In genomic region chr16:10957771-10958486, GRCh38 we compare ENCODE assay signal across 10 cellular contexts. TPM values are rescaled to one million over a fixed set of nuclear protein-coding genes. Genes with fewer than 3 reads are reported as not detected.
A peak's percentile ranks its signal among the peaks of the same experiment; 100 is the strongest.
DNase-seq lines count a peak whose midpoint lies in the region; ATAC-seq and TF ChIP-seq lines count a peak whose summit lies in the region.
"Had no signal": no experiment of that assay in that cellular context is flagged by ENCODE, and none has a peak within 500 bp of the region (broad histone marks: within the 10 kb centered on the region; RNA-seq: fewer than 3 reads in every experiment).

No MANE protein-coding gene starts in this region.

- peak overlapping the region; percentile 5 for H3K4me3 Mint-ChIP-seq in activated T-helper 1 cell treated with anti-CD3 and anti-CD28 coated beads, Interleukin-12 subunit alpha, Interleukin-12 subunit beta, Interleukin-2, Interleukin-4 antibody, amounts not matched to agents 30 ng/mL and 10 ng/mL and 1 ng/mL, durations not matched to agents 14 hours and 24 hours and 36 hours

- WGBS in IMR-90 (ENCODE audit: extremely low coverage in 2 of 2, insufficient read length in 1 of 2), 2 experiments: no CpG with 5 or more reads among the region's 6 CpGs

- H3K56ac ChIP-seq in IMR-90 (ENCODE audit: extremely low read depth, insufficient read depth, low read length): no peak overlapping the region

- peak overlapping the region; percentile 7 for H2BK5ac ChIP-seq in IMR-90 (ENCODE audit: low read depth, low read length, poor library complexity, severe bottlenecking)

- peak overlapping the region; percentile 55 for H3K14ac ChIP-seq in IMR-90 (replicated peaks; ENCODE audit: low read depth, low read length)

- TF ChIP-seq CTCF in IMR-90 (conservative IDR thresholded peaks at IDR 0.05; ENCODE audit: low read depth, low read length): no peak

- H3K27ac Mint-ChIP-seq in activated T-helper 1 cell treated with anti-CD3 and anti-CD28 coated beads, Interleukin-12 subunit alpha, Interleukin-12 subunit beta, Interleukin-2, Interleukin-4 antibody, amounts not matched to agents 30 ng/mL and 10 ng/mL and 1 ng/mL, durations not matched to agents 14 hours and 24 hours and 36 hours: peak overlapping the region; percentile 79

- H3K4me1 ChIP-seq in IMR-90 (ENCODE audit: control insufficient read depth, insufficient read depth, low read length): peaks cover 31% of the 10 kb centered on the region

- in situ Hi-C loops in IMR-90 (cut with MboI; ENCODE audit: low sequenced_read_pairs): loop anchor here (25.0 kb wide), 2 partner anchors 579 to 854 kb away; a partner anchor contains a TSS

- intact Hi-C loops in IMR-90 (cut with micrococcal nuclease): no loop called here
- intact Hi-C loops in activated T-helper 1 cell treated with anti-CD3 and anti-CD28 coated beads, Interleukin-12 subunit alpha, Interleukin-12 subunit beta, Interleukin-2, Interleukin-4 antibody, amounts not matched to agents 30 ng/mL and 10 ng/mL and 1 ng/mL, durations not matched to agents 14 hours and 24 hours and 36 hours (cut with micrococcal nuclease): no loop called here

- H3K9ac ChIP-seq in IMR-90 (ENCODE audit: low read depth, low read length): no peak overlapping the region

- CTCF ChIA-PET in IMR-90 (lab: Yijun Ruan, JAX): interaction anchor here (1.0 kb wide), 1 partner anchor 1110 kb away, joined by 3 read pairs; no protein-coding TSS in a partner anchor

- H3K4me1 Mint-ChIP-seq in activated T-helper 1 cell treated with anti-CD3 and anti-CD28 coated beads, Interleukin-12 subunit alpha, Interleukin-12 subunit beta, Interleukin-2, Interleukin-4 antibody, amounts not matched to agents 30 ng/mL and 10 ng/mL and 1 ng/mL, durations not matched to agents 14 hours and 24 hours and 36 hours (ENCODE audit: low read depth): peaks cover 48% of the 10 kb centered on the region

- H3K36me3 Mint-ChIP-seq in activated T-helper 1 cell treated with anti-CD3 and anti-CD28 coated beads, Interleukin-12 subunit alpha, Interleukin-12 subunit beta, Interleukin-2, Interleukin-4 antibody, amounts not matched to agents 30 ng/mL and 10 ng/mL and 1 ng/mL, durations not matched to agents 14 hours and 24 hours and 36 hours (ENCODE audit: low read depth): peaks cover 28% of the 10 kb centered on the region

- H4K20me1 ChIP-seq in IMR-90 (ENCODE audit: insufficient read depth, low read length): peaks cover 11% of the 10 kb centered on the region

- no peaks in the 10 kb centered on the region for H3K9me3 ChIP-seq in IMR-90 (ENCODE audit: control insufficient read depth, insufficient read depth, low read length)

- H4K8ac ChIP-seq in IMR-90 (ENCODE audit: low read depth in 2 of 2, low read length in 2 of 2): peak overlapping the region in 1 of 2 experiments; percentile 14; a peak in 1 of 4 replicates

- peak overlapping the region; percentile 58 for H4K5ac ChIP-seq in IMR-90 (ENCODE audit: low read depth, low read length)

- H4K91ac ChIP-seq in IMR-90 (ENCODE audit: insufficient read depth, low read depth, low read length): peak overlapping the region; percentile 32; the same call in 1 of the 2 replicates

- H3K4me3 ChIP-seq in IMR-90 (ENCODE audit: insufficient read depth, low read depth, low read length): no peak overlapping the region
- H3K4me3 ChIP-seq: cardiac muscle cell had no signal

- H3K4me2 ChIP-seq in IMR-90 (ENCODE audit: low read depth, low read length): no peak overlapping the region

- peak overlapping the region; percentile 7; the same call in 1 of the 2 replicates for H3K27ac ChIP-seq in IMR-90 (ENCODE audit: insufficient read depth, low read length)
- H3K27ac ChIP-seq: cardiac muscle cell had no signal

- TF ChIP-seq POLR2A in IMR-90 (IDR thresholded peaks at IDR 0.05; ENCODE audit: low read depth, low read length): no peak

- no peak for TF ChIP-seq RAD21 in IMR-90 (IDR thresholded peaks at IDR 0.05; ENCODE audit: low read length)

- BruUV-seq in IMR-90 (replicated peaks; lab: Mats Ljungman, UMichigan): no TSS peak

- peaks cover 20 to 77% of the 10 kb centered on the region in 2 experiments for H3K79me1 ChIP-seq in IMR-90 (ENCODE audit: low read depth in 1 of 2, low read length in 2 of 2)

- H2AK9ac ChIP-seq in IMR-90 (replicated peaks; ENCODE audit: low read depth, low read length, poor library complexity): no peak overlapping the region

- peak overlapping the region; percentile 80; the same call in 1 of the 2 replicates for H2AK5ac ChIP-seq in IMR-90 (ENCODE audit: low read depth, low read length)

- no peak overlapping the region for H3K23ac ChIP-seq in IMR-90 (ENCODE audit: low read depth, low read length)

- H3K4ac ChIP-seq in IMR-90 (ENCODE audit: low read depth, low read length): peak overlapping the region; percentile 63; the same call in 1 of the 2 replicates

- POLR2A ChIA-PET in IMR-90 (lab: Charles Lee; ENCODE audit: unreplicated experiment): no interaction called here

- H2BK20ac ChIP-seq in IMR-90 (ENCODE audit: low read depth, low read length): peak overlapping the region; percentile 8; the same call in 1 of the 2 replicates

- peak; percentile 77 for DNase-seq in ELR (ENCODE audit: low read depth)
- peak; percentile 59 for DNase-seq in IMR-90
- no peak for DNase-seq in activated T-helper 1 cell treated with anti-CD3 and anti-CD28 coated beads, Interleukin-12 subunit alpha, Interleukin-12 subunit beta, Interleukin-2, Interleukin-4 antibody, amounts not matched to agents 30 ng/mL and 10 ng/mL and 1 ng/mL, durations not matched to agents 14 hours and 24 hours and 36 hours (ENCODE audit: low spot score)
- DNase-seq in lung microvascular endothelial cell (ENCODE audit: low read depth in 2 of 2): peak; percentile 17 to 66
- no peak for DNase-seq in NCI-H1105 (lab: John Stamatoyannopoulos, UW)
- DNase-seq in NCI-H1092 (lab: John Stamatoyannopoulos, UW): no peak
- DNase-seq: NCI-H510A treated with DMSO at 0.1 percent for 48 hours, substantia nigra had no signal

- H3K9me3 Mint-ChIP-seq in activated T-helper 1 cell treated with anti-CD3 and anti-CD28 coated beads, Interleukin-12 subunit alpha, Interleukin-12 subunit beta, Interleukin-2, Interleukin-4 antibody, amounts not matched to agents 30 ng/mL and 10 ng/mL and 1 ng/mL, durations not matched to agents 14 hours and 24 hours and 36 hours: no peaks in the 10 kb centered on the region

- H3K18ac ChIP-seq in IMR-90 (ENCODE audit: low read depth, low read length): peak overlapping the region; percentile 50

- H3K36me3 ChIP-seq in IMR-90 (ENCODE audit: control insufficient read depth, insufficient read depth, low read length): peaks cover 6% of the 10 kb centered on the region
- H3K36me3 ChIP-seq: cardiac muscle cell had no signal

- H2BK120ac ChIP-seq in IMR-90 (ENCODE audit: low read depth, low read length): peak overlapping the region; percentile 10

- dilution Hi-C loops in IMR-90 (cut with HindIII; ENCODE audit: low sequenced_read_pairs, unreplicated experiment): no loop called here

- no peaks in the 10 kb centered on the region for H3K27me3 Mint-ChIP-seq in activated T-helper 1 cell treated with anti-CD3 and anti-CD28 coated beads, Interleukin-12 subunit alpha, Interleukin-12 subunit beta, Interleukin-2, Interleukin-4 antibody, amounts not matched to agents 30 ng/mL and 10 ng/mL and 1 ng/mL, durations not matched to agents 14 hours and 24 hours and 36 hours (ENCODE audit: insufficient read depth)

- H3K27me3 ChIP-seq in IMR-90 (ENCODE audit: control insufficient read depth, insufficient read depth, low read length): no peaks in the 10 kb centered on the region
- H3K27me3 ChIP-seq: cardiac muscle cell had no signal

- H3K9me1 ChIP-seq in IMR-90 (ENCODE audit: insufficient read depth, low read length): peaks cover 24% of the 10 kb centered on the region

- peak overlapping the region; percentile 30; the same call in 1 of the 3 replicates for H2BK15ac ChIP-seq in IMR-90 (ENCODE audit: low read depth, low read length)

- ATAC-seq in IMR-90 (ENCODE audit: low read depth): no peak
- no peak for ATAC-seq in HG03175 (IDR thresholded peaks at IDR 0.05; ENCODE audit: unreplicated experiment)

- H2AFZ ChIP-seq in IMR-90 (replicated peaks; ENCODE audit: low read length, poor library complexity): no peak overlapping the region

TF ChIP-seq in IMR-90, 13 proteins besides CTCF, POLR2A, EP300 and RAD21:
- TF ChIP-seq ELK1 (IDR thresholded peaks at IDR 0.05; ENCODE audit: borderline replicate concordance, low read depth, low read length): no peak

RNA-seq across cellular contexts. Expression of gene CLEC16A, which starts 13.6 kb away (rescaled TPM):
- total RNA-seq in IMR-90 (2012; rRNA removed) (16.5 and 18.3 TPM in 2 replicates), lung microvascular endothelial cell (10.5 and 23.4 TPM in 2 replicates)
- 15.4 and 15.9 TPM in 2 replicates for polyA plus RNA-seq in IMR-90 (2012; rRNA removed)
- 11.0 and 13.5 TPM in 2 replicates for polyA plus RNA-seq in IMR-90 (2012; cell fraction: cytosol; rRNA removed)
- polyA plus RNA-seq in IMR-90 (2012; cell fraction: nucleus; rRNA removed; ENCODE audit: low replicate concordance): 22.9 and 31.5 TPM in 2 replicates
- total RNA-seq in activated T-helper 1 cell treated with anti-CD3 and anti-CD28 coated beads, Interleukin-12 subunit alpha, Interleukin-12 subunit beta, Interleukin-2, Interleukin-4 antibody, amounts not matched to agents 30 ng/mL and 10 ng/mL and 1 ng/mL, durations not matched to agents 14 hours and 24 hours and 36 hours: 36.3 and 37.4 TPM in 2 replicates

RNA-seq across cellular contexts. Expression of gene DEXI, which starts 15.7 kb away (rescaled TPM):
- total RNA-seq in IMR-90 (2012; rRNA removed): 43.7 and 44.4 TPM in 2 replicates
- 62.5 and 63.6 TPM in 2 replicates for polyA plus RNA-seq in IMR-90 (2012; rRNA removed)
- polyA plus RNA-seq in IMR-90 (2012; cell fraction: cytosol; rRNA removed): 73.1 and 112 TPM in 2 replicates
- 27.5 and 44.2 TPM in 2 replicates for polyA plus RNA-seq in IMR-90 (2012; cell fraction: nucleus; rRNA removed; ENCODE audit: low replicate concordance)
- 36.2 and 40.8 TPM in 2 replicates for total RNA-seq in activated T-helper 1 cell treated with anti-CD3 and anti-CD28 coated beads, Interleukin-12 subunit alpha, Interleukin-12 subunit beta, Interleukin-2, Interleukin-4 antibody, amounts not matched to agents 30 ng/mL and 10 ng/mL and 1 ng/mL, durations not matched to agents 14 hours and 24 hours and 36 hours
- total RNA-seq in lung microvascular endothelial cell: 31.4 and 62.3 TPM in 2 replicates

Comparison
In these comparisons a context has a peak if more than half of its experiments do, and no peak if none do; other contexts are left out.
1. DNase-seq: peak in ELR (single experiment), IMR-90 (single experiment) and lung microvascular endothelial cell (2 of 2); none in activated T-helper 1 cell treated with anti-CD3 and anti-CD28 coated beads, Interleukin-12 subunit alpha, Interleukin-12 subunit beta, Interleukin-2, Interleukin-4 antibody, amounts not matched to agents 30 ng/mL and 10 ng/mL and 1 ng/mL, durations not matched to agents 14 hours and 24 hours and 36 hours (single experiment), NCI-H1105 (single experiment) and NCI-H1092 (single experiment).